In genomic region chr12:21794807-21795595, GRCh38 we compare ENCODE assay signal across 4 cellular contexts. TPM values are rescaled to one million over a fixed set of nuclear protein-coding genes. Genes with fewer than 3 reads are reported as not detected.
"Had no signal": no experiment of that assay in that cellular context is flagged by ENCODE, and none has a peak within 500 bp of the region (broad histone marks: within the 10 kb centered on the region; RNA-seq: fewer than 3 reads in every experiment).

No MANE protein-coding gene starts in this region.

RNA-seq across cellular contexts. Expression of gene KCNJ8, which starts 20.5 kb away (rescaled TPM):
- total RNA-seq: lung microvascular endothelial cell; naive thymus-derived CD4-positive, alpha-beta T cell; natural killer cell treated with Interleukin-12 subunit alpha and Interleukin-12 subunit beta and Interleukin-15 and Interleukin-18, amount 100 ng/mL, for 72 hours had no signal
- polyA plus RNA-seq: naive thymus-derived CD4-positive, alpha-beta T cell; neural cell had no signal
